ENCODE assay signal across 19 cellular contexts in the genomic region with DNA sequence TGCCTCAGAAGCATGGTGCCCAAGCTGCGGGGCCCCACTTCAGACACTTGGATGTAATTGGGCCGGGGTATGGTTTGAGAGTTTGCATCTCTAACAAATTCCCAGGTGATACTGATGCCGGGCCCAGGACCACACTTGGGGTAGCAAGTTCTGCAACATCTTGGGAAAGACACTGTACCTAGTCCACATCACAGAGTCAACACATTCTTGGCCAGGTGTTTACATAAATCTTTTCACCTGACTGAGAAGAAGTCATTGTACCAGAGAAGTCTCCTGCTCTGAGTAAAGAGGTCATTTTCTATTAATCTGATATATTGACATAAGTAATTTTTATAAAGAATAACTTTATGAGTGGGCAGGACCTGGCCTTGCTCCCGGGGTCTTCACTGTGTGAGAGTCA.
"Had no signal": no experiment of that assay in that cellular context is flagged by ENCODE, and none has a peak within 500 bp of the region (broad histone marks: within the 10 kb centered on the region; RNA-seq: fewer than 3 reads in every experiment).

No MANE protein-coding gene starts in this region.

- H3K36me3 ChIP-seq: neural progenitor cell, thyroid gland had no signal

- H3K9me3 ChIP-seq: left lung, sigmoid colon, thyroid gland had no signal

- H3K4me1 Mint-ChIP-seq: mesothelial cell of epicardium had no signal

- H3K9me3 Mint-ChIP-seq: activated naive CD4-positive, alpha-beta T cell treated with anti-CD3 and anti-CD28 coated beads for 36 hours; activated T-cell treated with anti-CD3 and anti-CD28 coated beads, Interleukin-2, amount 50 U/mL, for 4 hours; activated T-helper 2 cell treated with anti-CD3 and anti-CD28 coated beads, Interferon-gamma antibody, Interleukin-2, Interleukin-4, amounts not matched to agents 10 μg/mL and 5 μg/mL and 100 μg/mL, durations not matched to agents 14 hours and 24 hours and 36 hours; effector memory CD8-positive, alpha-beta T cell; mesothelial cell of epicardium; naive thymus-derived CD8-positive, alpha-beta T cell; neural progenitor cell had no signal

- H3K4me3 Mint-ChIP-seq: activated naive CD4-positive, alpha-beta T cell treated with anti-CD3 and anti-CD28 coated beads for 36 hours; activated T-cell treated with anti-CD3 and anti-CD28 coated beads, Interleukin-2, amount 50 U/mL, for 4 hours; effector memory CD8-positive, alpha-beta T cell; mesothelial cell of epicardium; naive thymus-derived CD8-positive, alpha-beta T cell; neural progenitor cell had no signal

- H3K27ac ChIP-seq: left lung, neural progenitor cell, sigmoid colon, thyroid gland, WERI-Rb-1 had no signal

- H3K4me3 ChIP-seq: left lung, lung, neural progenitor cell, sigmoid colon, smooth muscle cell, thyroid gland had no signal

- ATAC-seq: activated T-cell treated with anti-CD3 and anti-CD28 coated beads, Interleukin-2, amount 50 U/mL, for 4 hours; effector memory CD8-positive, alpha-beta T cell; left lung; naive thymus-derived CD8-positive, alpha-beta T cell had no signal

- H3K27me3 ChIP-seq: left lung, neural progenitor cell, sigmoid colon, thyroid gland had no signal

- H3K4me1 ChIP-seq: left lung, neural progenitor cell had no signal

- DNase-seq: activated CD4-positive, alpha-beta T cell treated with anti-CD3 and anti-CD28 coated beads for 1 hour; activated CD4-positive, alpha-beta T cell treated with anti-CD3 and anti-CD28 coated beads, Interleukin-2, amount 50 U/mL, for 1 hour; activated naive CD4-positive, alpha-beta T cell treated with anti-CD3 and anti-CD28 coated beads for 36 hours; activated T-cell treated with anti-CD3 and anti-CD28 coated beads, Interleukin-2, amount 50 U/mL, for 4 hours; central memory CD4-positive, alpha-beta T cell; effector memory CD8-positive, alpha-beta T cell; kidney; left lung; naive thymus-derived CD8-positive, alpha-beta T cell; sigmoid colon; stimulated activated CD4-positive, alpha-beta T cell treated with anti-CD3 and anti-CD28 coated beads, Interleukin-15, amount 100 ng/mL, for 24 hours; stimulated activated naive CD4-positive, alpha-beta T cell treated with Interleukin-2 at 50 U/mL for 16 hours; WERI-Rb-1 had no signal

- H3K4me2 ChIP-seq: neural progenitor cell, smooth muscle cell had no signal

- H3K27ac Mint-ChIP-seq: activated naive CD4-positive, alpha-beta T cell treated with anti-CD3 and anti-CD28 coated beads for 36 hours; activated T-helper 2 cell treated with anti-CD3 and anti-CD28 coated beads, Interferon-gamma antibody, Interleukin-2, Interleukin-4, amounts not matched to agents 10 μg/mL and 5 μg/mL and 100 μg/mL, durations not matched to agents 14 hours and 24 hours and 36 hours; effector memory CD8-positive, alpha-beta T cell; mesothelial cell of epicardium; neural progenitor cell had no signal

- H3K9ac ChIP-seq: neural progenitor cell had no signal

- H2AFZ ChIP-seq: neural progenitor cell had no signal

- H3K36me3 Mint-ChIP-seq: naive thymus-derived CD8-positive, alpha-beta T cell had no signal

- H3K27me3 Mint-ChIP-seq: effector memory CD8-positive, alpha-beta T cell; naive thymus-derived CD8-positive, alpha-beta T cell had no signal
